Comparison of ENCODE assay signal across 8 cellular contexts in the genomic region with DNA sequence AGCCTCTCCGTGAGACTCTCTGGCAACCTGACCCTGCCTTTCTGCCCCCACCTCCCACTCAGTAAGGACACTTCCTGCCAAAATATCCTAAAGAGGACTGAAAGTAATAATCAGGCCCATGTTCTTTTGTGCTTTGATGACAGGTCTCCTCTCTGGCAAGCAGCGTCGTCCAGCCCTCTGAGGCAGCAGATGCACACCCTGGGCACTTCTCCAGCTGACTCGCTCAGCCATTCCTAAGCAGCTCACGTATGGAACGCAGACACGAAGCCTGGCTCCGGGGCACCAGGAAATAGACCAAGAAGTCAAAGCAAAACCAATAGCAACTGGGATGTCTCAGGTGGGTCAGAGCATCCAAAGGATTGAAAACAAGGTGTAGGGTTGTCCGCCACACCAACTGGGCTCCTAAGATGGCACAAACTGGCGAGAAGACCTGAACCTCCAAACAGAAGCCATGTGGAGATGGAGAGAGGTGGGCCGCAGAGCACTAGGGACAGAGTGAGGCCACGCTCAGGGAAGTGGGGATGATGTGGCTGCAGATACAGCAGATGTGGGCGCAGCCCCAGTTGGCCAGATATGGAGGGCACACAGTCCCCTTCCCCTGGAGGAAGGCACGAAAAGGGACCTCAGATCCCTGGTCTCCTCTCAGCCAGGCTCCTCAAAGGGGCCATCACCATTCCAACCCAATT. TPM values are rescaled to one million over a fixed set of nuclear protein-coding genes. Genes with fewer than 3 reads are reported as not detected.
A peak's percentile ranks its signal among the peaks of the same experiment; 100 is the strongest.
DNase-seq lines count a peak whose midpoint lies in the region; ATAC-seq and TF ChIP-seq lines count a peak whose summit lies in the region.

No MANE protein-coding gene starts in this region.

- no peaks in the 10 kb centered on the region for H3K27me3 Mint-ChIP-seq in stimulated activated memory B cell treated with anti-CD40 and anti-IgM and Interleukin-4, amounts not matched to agents 10 μg/mL and 1 μg/mL and 100 μg/mL, for 72 hours

- DNase-seq in NCI-H1105 treated with DMSO at 0.1 percent for 48 hours (lab: John Stamatoyannopoulos, UW) (peak; percentile 1), NCI-H1105 (lab: John Stamatoyannopoulos, UW) (no peak), RKO (ENCODE audit: low spot score) (peak; percentile 18), fibroblast of the aortic adventitia (ENCODE audit: low read depth) (peak; percentile 90), body of pancreas (no peak), cortex of kidney (lab: John Stamatoyannopoulos, UW) (no peak), islet precursor cell (no peak)

- no peaks in the 10 kb centered on the region for H3K9me3 ChIP-seq in body of pancreas

- H3K36me3 Mint-ChIP-seq in stimulated activated memory B cell treated with anti-CD40 and anti-IgM and Interleukin-4, amounts not matched to agents 10 μg/mL and 1 μg/mL and 100 μg/mL, for 72 hours: peaks cover 58% of the 10 kb centered on the region

- H3K36me3 ChIP-seq in body of pancreas (replicated peaks in 1 of 2; ENCODE audit: insufficient read depth in 1 of 2, low read depth in 2 of 2): no peaks in the 10 kb centered on the region

- peaks cover 3% of the 10 kb centered on the region for H3K9me3 Mint-ChIP-seq in stimulated activated memory B cell treated with anti-CD40 and anti-IgM and Interleukin-4, amounts not matched to agents 10 μg/mL and 1 μg/mL and 100 μg/mL, for 72 hours

- H3K4me1 ChIP-seq in body of pancreas: peaks cover 17% of the 10 kb centered on the region

- H3K27me3 ChIP-seq in body of pancreas: peaks cover 0 to 19% of the 10 kb centered on the region in 2 donors

- no peak overlapping the region for H3K27ac ChIP-seq in body of pancreas

- H3K27ac Mint-ChIP-seq in stimulated activated memory B cell treated with anti-CD40 and anti-IgM and Interleukin-4, amounts not matched to agents 10 μg/mL and 1 μg/mL and 100 μg/mL, for 72 hours: peak overlapping the region; percentile 94

- H3K4me3 Mint-ChIP-seq in stimulated activated memory B cell treated with anti-CD40 and anti-IgM and Interleukin-4, amounts not matched to agents 10 μg/mL and 1 μg/mL and 100 μg/mL, for 72 hours: peak overlapping the region; percentile 98

- no peak overlapping the region for H3K4me3 ChIP-seq in fibroblast of the aortic adventitia (ENCODE audit: low read depth, low read length)
- H3K4me3 ChIP-seq in body of pancreas: no peak overlapping the region

- intact Hi-C loops in body of pancreas (cut with DNase I): no loop called here

- 86 to 87% methylated on average over 14 of the region's 14 CpGs for WGBS in body of pancreas, 2 donors

- TF ChIP-seq POLR2A in body of pancreas (IDR thresholded peaks at IDR 0.05): no peak

- TF ChIP-seq CTCF in fibroblast of the aortic adventitia (IDR thresholded peaks at IDR 0.05; ENCODE audit: insufficient read depth, low read length) (no peak), body of pancreas (IDR thresholded peaks at IDR 0.05) (no peak)

- peaks cover 72% of the 10 kb centered on the region for H3K4me1 Mint-ChIP-seq in stimulated activated memory B cell treated with anti-CD40 and anti-IgM and Interleukin-4, amounts not matched to agents 10 μg/mL and 1 μg/mL and 100 μg/mL, for 72 hours

- ATAC-seq in stimulated activated memory B cell treated with anti-CD40 and anti-IgM and Interleukin-4, amounts not matched to agents 10 μg/mL and 1 μg/mL and 100 μg/mL, for 72 hours: no peak
- no peak for ATAC-seq in body of pancreas

RNA-seq across cellular contexts. Expression of a gene that starts 2.4 kb away (rescaled TPM):
- total RNA-seq in fibroblast of the aortic adventitia (ENCODE audit: low replicate concordance) (4.5 and 11.6 TPM in 2 replicates), body of pancreas (1 to 10 TPM; 2.6 to 5.7 TPM)

Comparison
In these comparisons a context has a peak if more than half of its experiments do, and no peak if none do; other contexts are left out.
1. DNase-seq: peak in NCI-H1105 treated with DMSO at 0.1 percent for 48 hours (single experiment), RKO (single experiment) and fibroblast of the aortic adventitia (single experiment); none in NCI-H1105 (single experiment), body of pancreas (0 of 4), cortex of kidney (single experiment) and islet precursor cell (single experiment).